Comparison of ENCODE assay signal across 9 cellular contexts in the genomic region with DNA sequence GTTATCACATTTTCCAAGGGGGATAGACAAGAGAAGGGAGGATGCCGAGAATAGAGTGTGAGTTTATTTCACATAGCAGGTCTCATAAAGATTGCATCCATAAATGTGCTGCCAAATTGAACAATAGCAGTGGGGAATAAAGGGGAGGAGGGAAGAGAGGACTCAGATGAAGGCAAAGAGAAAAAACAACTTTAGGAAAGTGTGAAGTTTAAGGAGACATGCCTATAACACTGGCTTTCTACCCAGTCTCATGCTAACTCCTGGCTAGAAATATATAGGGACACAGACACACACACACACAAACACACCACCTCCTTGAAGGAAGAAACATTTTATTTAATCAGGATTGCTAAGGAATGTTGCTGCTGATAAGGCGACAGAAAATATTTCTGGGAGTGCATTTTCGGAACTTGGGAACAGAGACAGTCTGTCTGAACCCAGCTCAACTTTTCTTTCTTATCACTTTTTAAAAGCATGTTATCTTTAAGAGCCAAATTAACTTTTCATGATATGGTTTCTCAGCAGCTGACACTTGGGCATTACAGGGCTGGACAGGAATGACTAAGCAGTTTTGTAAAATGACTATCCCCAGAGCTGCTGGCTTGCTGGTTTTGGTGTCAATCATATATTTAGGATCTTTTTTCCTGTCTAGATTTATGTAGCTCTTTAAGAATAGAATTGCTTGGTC.
DNase-seq lines count a peak whose midpoint lies in the region; ATAC-seq and TF ChIP-seq lines count a peak whose summit lies in the region.
"Had no signal": no experiment of that assay in that cellular context is flagged by ENCODE, and none has a peak within 500 bp of the region (broad histone marks: within the 10 kb centered on the region; RNA-seq: fewer than 3 reads in every experiment).

No MANE protein-coding gene starts in this region.

- H3K4me1 ChIP-seq in adrenal gland (replicated peaks in 1 of 2) (peaks cover 0 to 28% of the 10 kb centered on the region in 2 donors), mesendoderm (ENCODE audit: control insufficient read depth, low read depth, low read length) (no peaks in the 10 kb centered on the region), esophagus squamous epithelium (peaks cover 0 to 15% (median 6%) of the 10 kb centered on the region in 3 donors)

- H3K9ac ChIP-seq in mesendoderm (ENCODE audit: low read length) = no peak overlapping the region
- H3K9ac ChIP-seq: KMS-11 had no signal

- H3K56ac ChIP-seq in mesendoderm (ENCODE audit: low read length) = peak overlapping the region; percentile 36

- no peak overlapping the region for H4K5ac ChIP-seq in mesendoderm (ENCODE audit: low read length)

- H3K79me2 ChIP-seq in mesendoderm (ENCODE audit: control insufficient read depth, insufficient read depth, low read length) = no peaks in the 10 kb centered on the region

- H3K23ac ChIP-seq in mesendoderm (ENCODE audit: low read length) = no peak overlapping the region

- peak overlapping the region; percentile 68 for H3K18ac ChIP-seq in mesendoderm (ENCODE audit: low read length)

- no peaks in the 10 kb centered on the region for H3K79me1 ChIP-seq in mesendoderm (ENCODE audit: low read length)

- H3K27ac ChIP-seq in adrenal gland (peak overlapping the region; percentile 15 to 67 (median 42)), mesendoderm (ENCODE audit: low read depth, low read length) (no peak overlapping the region), esophagus squamous epithelium (peak overlapping the region in 1 of 4 donors; percentile 27)
- H3K27ac ChIP-seq: KMS-11 had no signal

- H3K4me2 ChIP-seq in mesendoderm (ENCODE audit: low read length) = no peak overlapping the region
- H3K4me2 ChIP-seq: KMS-11 had no signal

- no peak overlapping the region for H2BK15ac ChIP-seq in mesendoderm (replicated peaks; ENCODE audit: low read depth)

- no peaks in the 10 kb centered on the region for H3K27me3 ChIP-seq in adrenal gland
- H3K27me3 ChIP-seq in mesendoderm (ENCODE audit: insufficient read depth, low read length, poor library complexity) = no peaks in the 10 kb centered on the region
- no peaks in the 10 kb centered on the region for H3K27me3 ChIP-seq in esophagus squamous epithelium

- TF ChIP-seq POLR2A in adrenal gland (IDR thresholded peaks at IDR 0.05) (no peak), esophagus squamous epithelium (IDR thresholded peaks at IDR 0.05) (no peak)

- 27 to 55% (median 38%) methylated on average over 3 of the region's 3 CpGs for WGBS in adrenal gland, 4 donors
- WGBS in mesendoderm (ENCODE audit: extremely low coverage, insufficient coverage, low lambda C conversion rate) = no CpG with 5 or more reads among the region's 3 CpGs
- 67 to 69% methylated on average over 3 of the region's 3 CpGs for WGBS in esophagus squamous epithelium, 2 donors

- intact Hi-C loops in adrenal gland (cut with DNase I) = no loop called here
- intact Hi-C loops in esophagus squamous epithelium (cut with DNase I) = no loop called here

- no peak overlapping the region for H3K4ac ChIP-seq in mesendoderm (ENCODE audit: low read depth, low read length)

- H4K8ac ChIP-seq in mesendoderm (ENCODE audit: low read depth, low read length) = no peak overlapping the region

- peak overlapping the region; percentile 38 for H2BK120ac ChIP-seq in mesendoderm (ENCODE audit: low read depth, low read length)

- no peak overlapping the region for H2BK5ac ChIP-seq in mesendoderm (ENCODE audit: low read length)

- in situ Hi-C loops in KBM-7 (cut with MboI; ENCODE audit: low pct_unique_long_range_greater_than_20kb, low sequenced_read_pairs) = no loop called here

- H3K4me3 ChIP-seq in adrenal gland (no peak overlapping the region), mesendoderm (ENCODE audit: low read length) (no peak overlapping the region), esophagus squamous epithelium (no peak overlapping the region)

- no peak for TF ChIP-seq CTCF in adrenal gland (IDR thresholded peaks at IDR 0.05)
- TF ChIP-seq CTCF in GM10266 (IDR thresholded peaks at IDR 0.05; ENCODE audit: control insufficient read depth, insufficient read depth, low read depth, missing control alignments) = no peak
- no peak for TF ChIP-seq CTCF in esophagus squamous epithelium (IDR thresholded peaks at IDR 0.05)

- H3K36me3 ChIP-seq in adrenal gland (replicated peaks in 1 of 2) (no peaks in the 10 kb centered on the region), mesendoderm (ENCODE audit: control insufficient read depth, insufficient read depth, low read length) (no peaks in the 10 kb centered on the region), esophagus squamous epithelium (no peaks in the 10 kb centered on the region)

- no peaks in the 10 kb centered on the region for H3K9me3 ChIP-seq in adrenal gland (replicated peaks in 1 of 3)
- no peaks in the 10 kb centered on the region for H3K9me3 ChIP-seq in esophagus squamous epithelium

- DNase-seq in adrenal gland = peak in 4 of 7 donors; percentile 25 to 61 (median 34)
- peak; percentile 43 for DNase-seq in mesendoderm
- no peak for DNase-seq in GM10266 (ENCODE audit: extremely low spot score)
- no peak for DNase-seq in esophagus squamous epithelium (lab: John Stamatoyannopoulos, UW)
- DNase-seq in KBM-7 = no peak

- no peak overlapping the region for H2AK5ac ChIP-seq in mesendoderm (ENCODE audit: low read length)

- ATAC-seq in GM18870 (IDR thresholded peaks at IDR 0.05; ENCODE audit: unreplicated experiment) (peak; percentile 63), HG03064 (IDR thresholded peaks at IDR 0.05; ENCODE audit: low read depth, unreplicated experiment) (peak; percentile 52), GM19455 (IDR thresholded peaks at IDR 0.05; ENCODE audit: unreplicated experiment) (no peak)

Comparison
In these comparisons a context has a peak if more than half of its experiments do, and no peak if none do; other contexts are left out.
1. DNase-seq: peak in adrenal gland (4 of 7) and mesendoderm (single experiment); none in GM10266 (single experiment), esophagus squamous epithelium (single experiment) and KBM-7 (single experiment).